8 cellular contexts compared by ENCODE assay signal in genomic region chr4:106898621-106899230, GRCh38.
DNase-seq lines count a peak whose midpoint lies in the region; ATAC-seq and TF ChIP-seq lines count a peak whose summit lies in the region.

No MANE protein-coding gene starts in this region.

- no peaks in the 10 kb centered on the region for H3K79me1 ChIP-seq in mesendoderm (ENCODE audit: low read length)

- no peak overlapping the region for H3K4me3 Mint-ChIP-seq in CD14-positive monocyte

- H4K8ac ChIP-seq in mesendoderm (ENCODE audit: low read depth, low read length) = no peak overlapping the region

- H3K36me3 Mint-ChIP-seq in CD14-positive monocyte = no peaks in the 10 kb centered on the region

- no peak overlapping the region for H3K18ac ChIP-seq in mesendoderm (ENCODE audit: low read length)

- no peak overlapping the region for H3K4ac ChIP-seq in mesendoderm (ENCODE audit: low read depth, low read length)

- intact Hi-C loops in CD14-positive monocyte (cut with micrococcal nuclease) = no loop called here

- H3K4me2 ChIP-seq in mesendoderm (ENCODE audit: low read length) = no peak overlapping the region

- no peak overlapping the region for H3K56ac ChIP-seq in mesendoderm (ENCODE audit: low read length)

- no peak overlapping the region for H3K4me3 ChIP-seq in mesendoderm (ENCODE audit: low read length)

- WGBS in mesendoderm (ENCODE audit: extremely low coverage, insufficient coverage, low lambda C conversion rate) = 100% methylated on average over 1 of the region's 4 CpGs

- no peak overlapping the region for H3K27ac ChIP-seq in mesendoderm (ENCODE audit: low read depth, low read length)

- H2AK5ac ChIP-seq in mesendoderm (ENCODE audit: low read length) = no peak overlapping the region

- H3K36me3 ChIP-seq in mesendoderm (ENCODE audit: control insufficient read depth, insufficient read depth, low read length) = no peaks in the 10 kb centered on the region

- H2BK15ac ChIP-seq in mesendoderm (replicated peaks; ENCODE audit: low read depth) = no peak overlapping the region

- H3K27me3 Mint-ChIP-seq in CD14-positive monocyte (ENCODE audit: low read depth in 3 of 3) = no peaks in the 10 kb centered on the region

- no peaks in the 10 kb centered on the region for H3K79me2 ChIP-seq in mesendoderm (ENCODE audit: control insufficient read depth, insufficient read depth, low read length)

- in situ Hi-C loops in GM13976 (cut with MboI; ENCODE audit: low sequenced_read_pairs, unreplicated experiment) = no loop called here

- no peak overlapping the region for H3K9ac ChIP-seq in mesendoderm (ENCODE audit: low read length)

- no peak overlapping the region for H2BK120ac ChIP-seq in mesendoderm (ENCODE audit: low read depth, low read length)

- peak; percentile 66 for ATAC-seq in HG02970 (IDR thresholded peaks at IDR 0.05; ENCODE audit: low FRiP score, unreplicated experiment)

- H4K5ac ChIP-seq in mesendoderm (ENCODE audit: low read length) = no peak overlapping the region

- TF ChIP-seq CTCF in CD14-positive monocyte (IDR thresholded peaks at IDR 0.05) = peak; percentile 68
- TF ChIP-seq CTCF in GM13976 (IDR thresholded peaks at IDR 0.05; ENCODE audit: borderline replicate concordance, control extremely low read depth, extremely low read depth, insufficient read depth, missing control alignments) = peak; percentile 78

- DNase-seq in CD14-positive monocyte (ENCODE audit: low spot score) (no peak), GM13976 (ENCODE audit: low spot score) (peak; percentile 40), NCI-H748 treated with DMSO at 0.1 percent for 48 hours (lab: John Stamatoyannopoulos, UW) (peak; percentile 7), cerebellar cortex (ENCODE audit: low spot score) (peak; percentile 42), mesendoderm (peak; percentile 58), NCI-H1930 (lab: John Stamatoyannopoulos, UW) (no peak), GF-D8 (lab: John Stamatoyannopoulos, UW) (no peak)

- no peak overlapping the region for H3K27ac Mint-ChIP-seq in CD14-positive monocyte

- no peaks in the 10 kb centered on the region for H3K4me1 Mint-ChIP-seq in CD14-positive monocyte

- no peaks in the 10 kb centered on the region for H3K4me1 ChIP-seq in mesendoderm (ENCODE audit: control insufficient read depth, low read depth, low read length)

- no peak overlapping the region for H2BK5ac ChIP-seq in mesendoderm (ENCODE audit: low read length)

- H3K23ac ChIP-seq in mesendoderm (ENCODE audit: low read length) = no peak overlapping the region

- peaks cover 0 to 3% (median 0%) of the 10 kb centered on the region in 7 donors for H3K9me3 Mint-ChIP-seq in CD14-positive monocyte

- no peaks in the 10 kb centered on the region for H3K27me3 ChIP-seq in mesendoderm (ENCODE audit: insufficient read depth, low read length, poor library complexity)

Comparison
In these comparisons a context has a peak if more than half of its experiments do, and no peak if none do; other contexts are left out.
1. DNase-seq: peak in GM13976 (single experiment), NCI-H748 treated with DMSO at 0.1 percent for 48 hours (single experiment), cerebellar cortex (single experiment) and mesendoderm (single experiment); none in CD14-positive monocyte (single experiment), NCI-H1930 (0 of 2) and GF-D8 (single experiment).